In the genomic region with DNA sequence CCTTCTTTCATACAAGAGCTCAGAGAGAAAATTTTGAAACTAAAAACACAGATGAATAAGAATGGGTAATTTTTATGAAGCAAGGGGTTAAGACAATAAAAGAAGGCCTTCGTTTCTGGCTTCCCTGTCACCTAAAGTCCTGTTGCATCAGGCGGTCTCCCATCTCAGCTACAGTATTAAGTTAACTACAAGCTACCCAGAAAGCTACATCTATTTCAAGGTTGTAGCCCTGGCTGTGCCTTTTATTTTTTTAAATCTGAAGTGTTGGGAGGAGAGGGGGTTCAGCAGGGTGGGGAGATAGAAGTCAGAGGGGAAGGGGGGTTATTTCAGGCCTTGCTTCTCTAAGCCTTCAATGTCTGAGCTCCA, we compare ENCODE assay signal across 1 cellular context.
TF ChIP-seq lines count a peak whose summit lies in the region.

No MANE protein-coding gene starts in this region.

TF ChIP-seq in Ishikawa, 13 proteins besides CTCF, POLR2A, EP300 and RAD21 (continued from another document):
- TF ChIP-seq, protein P1, sequence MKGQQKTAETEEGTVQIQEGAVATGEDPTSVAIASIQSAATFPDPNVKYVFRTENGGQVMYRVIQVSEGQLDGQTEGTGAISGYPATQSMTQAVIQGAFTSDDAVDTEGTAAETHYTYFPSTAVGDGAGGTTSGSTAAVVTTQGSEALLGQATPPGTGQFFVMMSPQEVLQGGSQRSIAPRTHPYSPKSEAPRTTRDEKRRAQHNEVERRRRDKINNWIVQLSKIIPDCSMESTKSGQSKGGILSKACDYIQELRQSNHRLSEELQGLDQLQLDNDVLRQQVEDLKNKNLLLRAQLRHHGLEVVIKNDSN (IDR thresholded peaks at IDR 0.05): no peak
